In genomic region chr1:206716519-206717236, GRCh38 we compare ENCODE assay signal across 11 cellular contexts. TPM values are rescaled to one million over a fixed set of nuclear protein-coding genes. Genes with fewer than 3 reads are reported as not detected.
DNase-seq lines count a peak whose midpoint lies in the region; ATAC-seq and TF ChIP-seq lines count a peak whose summit lies in the region.
"Had no signal": no experiment of that assay in that cellular context is flagged by ENCODE, and none has a peak within 500 bp of the region (broad histone marks: within the 10 kb centered on the region; RNA-seq: fewer than 3 reads in every experiment).

No MANE protein-coding gene starts in this region.

- no peaks in the 10 kb centered on the region for H3K9me3 ChIP-seq in BLaER1
- no peaks in the 10 kb centered on the region for H3K9me3 ChIP-seq in T-helper 17 cell (ENCODE audit: control insufficient read depth, low read length, poor library complexity, severe bottlenecking)
- H3K9me3 ChIP-seq in lower lobe of right lung, result no peaks in the 10 kb centered on the region

- H4K20me1 ChIP-seq in BLaER1, result peaks cover 100% of the 10 kb centered on the region

- H3K4me2 ChIP-seq in BLaER1, result peak overlapping the region; percentile 67

- peaks cover 31% of the 10 kb centered on the region; the same call in 1 of the 2 replicates for H3K36me3 ChIP-seq in BLaER1
- H3K36me3 ChIP-seq in lower lobe of right lung, result no peaks in the 10 kb centered on the region

- H3K9ac ChIP-seq in BLaER1, result peak overlapping the region; percentile 1; the same call in 1 of the 2 replicates

- H3K4me1 Mint-ChIP-seq in T-helper 17 cell, result peaks cover 76% of the 10 kb centered on the region

- H3K4me1 ChIP-seq in BLaER1 (peaks cover 98% of the 10 kb centered on the region), lower lobe of right lung (peaks cover 68% of the 10 kb centered on the region)

- no peak for TF ChIP-seq CTCF in lower lobe of right lung (IDR thresholded peaks at IDR 0.05)

- no peak overlapping the region for H3K4me3 ChIP-seq in BLaER1
- H3K4me3 ChIP-seq in lower lobe of right lung, result no peak overlapping the region

- H3K36me3 Mint-ChIP-seq in T-helper 17 cell (ENCODE audit: low read depth), result no peaks in the 10 kb centered on the region

- intact Hi-C loops in lower lobe of right lung (cut with DNase I), result no loop called here

- H3K27me3 Mint-ChIP-seq in T-helper 17 cell, result no peaks in the 10 kb centered on the region

- peak overlapping the region; percentile 83 for H3K4me3 Mint-ChIP-seq in T-helper 17 cell

- H3K27ac ChIP-seq in BLaER1 (peak overlapping the region; percentile 47), lower lobe of right lung (peak overlapping the region; percentile 7)

- ATAC-seq in GM21390 (IDR thresholded peaks at IDR 0.05; ENCODE audit: unreplicated experiment) (peak; percentile 6), T-helper 17 cell (no peak), lower lobe of right lung (no peak), HG02588 (IDR thresholded peaks at IDR 0.05; ENCODE audit: unreplicated experiment) (no peak), GM19351 (IDR thresholded peaks at IDR 0.05; ENCODE audit: unreplicated experiment) (no peak), HG02642 (IDR thresholded peaks at IDR 0.05; ENCODE audit: poor library complexity, unreplicated experiment) (no peak), HG03135 (IDR thresholded peaks at IDR 0.05; ENCODE audit: unreplicated experiment) (no peak)

- DNase-seq in T-helper 17 cell, result no peak
- no peak for DNase-seq in lower lobe of right lung
- DNase-seq: cortex of kidney, DMS79 treated with DMSO at 0.1 percent for 48 hours, NCI-H524 treated with DMSO at 0.1 percent for 48 hours had no signal

- H3K27ac Mint-ChIP-seq in T-helper 17 cell, result peak overlapping the region; percentile 99

- H3K27me3 ChIP-seq in BLaER1 (no peaks in the 10 kb centered on the region), lower lobe of right lung (ENCODE audit: low read depth) (no peaks in the 10 kb centered on the region)

RNA-seq across cellular contexts. Expression of gene MAPKAPK2, which starts 32.0 kb away (rescaled TPM):
- total RNA-seq in T-helper 17 cell, result 100 to 1,000 TPM; 181 to 182 TPM
- total RNA-seq in lower lobe of right lung, result 87.0 TPM

RNA-seq across cellular contexts. Expression of gene IL19, which starts 53.9 kb away (rescaled TPM):
- total RNA-seq in T-helper 17 cell, result not detected
- not detected for total RNA-seq in lower lobe of right lung

RNA-seq across cellular contexts. Expression of gene IL10, which starts 55.6 kb away (rescaled TPM):
- total RNA-seq in T-helper 17 cell, result under 1 TPM; 0.20 to 0.76 TPM
- total RNA-seq in lower lobe of right lung, result 1.4 TPM
